ENCODE assay signal across 22 cellular contexts in genomic region chr2:241070811-241071676, GRCh38. TPM values are rescaled to one million over a fixed set of nuclear protein-coding genes. Genes with fewer than 3 reads are reported as not detected.
DNase-seq lines count a peak whose midpoint lies in the region.
"Had no signal": no experiment of that assay in that cellular context is flagged by ENCODE, and none has a peak within 500 bp of the region (broad histone marks: within the 10 kb centered on the region; RNA-seq: fewer than 3 reads in every experiment).

No MANE protein-coding gene starts in this region.

- intact Hi-C loops in posterior vena cava (cut with DNase I) = no loop called here

- peak; percentile 7 to 12 for DNase-seq in activated T-cell treated with anti-CD3 and anti-CD28 coated beads, Interleukin-2, amount 50 U/mL, for 48 hours
- DNase-seq in activated T-cell treated with anti-CD3 and anti-CD28 coated beads, Interleukin-2, amount 50 U/mL, for 1 hour = no peak
- peak; percentile 20 for DNase-seq in D341Med (ENCODE audit: low spot score)
- peak; percentile 51 for DNase-seq in islet precursor cell
- DNase-seq in posterior vena cava (ENCODE audit: low spot score) = peak; percentile 76
- DNase-seq in NCI-H1436 treated with DMSO at 0.1 percent for 48 hours (lab: John Stamatoyannopoulos, UW) = no peak
- no peak for DNase-seq in LoVo (ENCODE audit: low spot score)
- no peak for DNase-seq in NOMO-1 treated with dmso at 0.1 percent for 144 hours (lab: John Stamatoyannopoulos, UW; ENCODE audit: unreplicated experiment)
- DNase-seq: AML-193; CD4-positive, alpha-beta memory T cell; COR-L47; Karpas-422; MV-4-11; NCI-H1105; NCI-H146; NCI-H1930; NCI-H2107; NCI-H446; NCI-H82; NK-92 treated with Interleukin-12 subunit alpha and Interleukin-12 subunit beta, amount 100 ng/mL, for 24 hours; PC-9; SJCRH30 had no signal

RNA-seq across cellular contexts. Expression of gene MTERF4, which starts 31.0 kb away (rescaled TPM):
- 10 to 100 TPM; 17.1 to 17.8 TPM for total RNA-seq in posterior vena cava

Comparison
In these comparisons a context has a peak if more than half of its experiments do, and no peak if none do; other contexts are left out.
1. DNase-seq: peak in activated T-cell treated with anti-CD3 and anti-CD28 coated beads, Interleukin-2, amount 50 U/mL, for 48 hours (2 of 2), D341Med (single experiment), islet precursor cell (single experiment) and posterior vena cava (single experiment); none in activated T-cell treated with anti-CD3 and anti-CD28 coated beads, Interleukin-2, amount 50 U/mL, for 1 hour (single experiment), NCI-H1436 treated with DMSO at 0.1 percent for 48 hours (single experiment), LoVo (single experiment) and NOMO-1 treated with dmso at 0.1 percent for 144 hours (single experiment).